ENCODE assay signal across 12 cellular contexts in genomic region chr16:1530883-1531637, GRCh38. TPM values are rescaled to one million over a fixed set of nuclear protein-coding genes. Genes with fewer than 3 reads are reported as not detected.
DNase-seq lines count a peak whose midpoint lies in the region; ATAC-seq, FAIRE-seq and TF ChIP-seq lines count a peak whose summit lies in the region.
"Had no signal": no experiment of that assay in that cellular context is flagged by ENCODE, and none has a peak within 500 bp of the region (broad histone marks: within the 10 kb centered on the region; RNA-seq: fewer than 3 reads in every experiment).

No MANE protein-coding gene starts in this region.

- H3K27ac Mint-ChIP-seq in natural killer cell treated with Interleukin-12 subunit alpha and Interleukin-12 subunit beta and Interleukin-15 and Interleukin-18, amount 100 ng/mL, for 72 hours: no peak overlapping the region
- H3K27ac Mint-ChIP-seq: activated T-cell treated with anti-CD3 and anti-CD28 coated beads, Interleukin-2, amount 50 U/mL, for 72 hours had no signal

- H3K27me3 Mint-ChIP-seq in natural killer cell treated with Interleukin-12 subunit alpha and Interleukin-12 subunit beta and Interleukin-15 and Interleukin-18, amount 100 ng/mL, for 72 hours: no peaks in the 10 kb centered on the region

- H3K27me3 ChIP-seq in tibial nerve: no peaks in the 10 kb centered on the region

- FAIRE-seq in HTR-8/SVneo (lab: Jason Lieb, UNC): no peak
- FAIRE-seq: G401.6 had no signal

- peak; percentile 77 for DNase-seq in RPMI7951 (ENCODE audit: low read depth)
- DNase-seq in fibroblast of gingiva (ENCODE audit: low read depth): peak; percentile 94
- DNase-seq in mucosa of gallbladder (ENCODE audit: low spot score): peak; percentile 75
- peak; percentile 52 to 60 for DNase-seq in tibial nerve (ENCODE audit: low spot score in 2 of 2)
- DNase-seq in natural killer cell treated with Interleukin-12 subunit alpha and Interleukin-12 subunit beta and Interleukin-15 and Interleukin-18, amount 100 ng/mL, for 72 hours (ENCODE audit: low spot score): no peak
- DNase-seq in cerebellar nuclear complex (lab: John Stamatoyannopoulos, UW): no peak
- DNase-seq in central memory CD4-positive, alpha-beta T cell: no peak
- no peak for DNase-seq in HTR-8/SVneo (ENCODE audit: insufficient read length, low spot score)
- DNase-seq: activated T-cell treated with anti-CD3 and anti-CD28 coated beads, Interleukin-2, amount 50 U/mL, for 72 hours; endodermal cell had no signal

- peak in 1 of 2 donors; percentile 22 for TF ChIP-seq POLR2A in tibial nerve (IDR thresholded peaks at IDR 0.05)

- TF ChIP-seq CTCF in tibial nerve (IDR thresholded peaks at IDR 0.05): no peak

- no peaks in the 10 kb centered on the region for H3K36me3 Mint-ChIP-seq in natural killer cell treated with Interleukin-12 subunit alpha and Interleukin-12 subunit beta and Interleukin-15 and Interleukin-18, amount 100 ng/mL, for 72 hours

- 55 to 68% methylated on average over 21 to 35 of the region's 35 CpGs for WGBS in tibial nerve, 2 donors

- H3K4me1 Mint-ChIP-seq in natural killer cell treated with Interleukin-12 subunit alpha and Interleukin-12 subunit beta and Interleukin-15 and Interleukin-18, amount 100 ng/mL, for 72 hours (ENCODE audit: low read depth in 2 of 2): peaks cover 11 to 13% of the 10 kb centered on the region in 2 donors
- H3K4me1 Mint-ChIP-seq: endodermal cell had no signal

- H3K4me3 ChIP-seq in tibial nerve: peak overlapping the region in 1 of 4 donors; percentile 6

- H3K36me3 ChIP-seq in tibial nerve: peaks cover 0 to 15% (median 0%) of the 10 kb centered on the region in 3 donors

- no peak for ATAC-seq in natural killer cell treated with Interleukin-12 subunit alpha and Interleukin-12 subunit beta and Interleukin-15 and Interleukin-18, amount 100 ng/mL, for 72 hours
- ATAC-seq: activated T-cell treated with anti-CD3 and anti-CD28 coated beads, Interleukin-2, amount 50 U/mL, for 72 hours had no signal

- TF ChIP-seq EP300 in tibial nerve (IDR thresholded peaks at IDR 0.05): peak in 1 of 2 donors; percentile 48

- H3K9me3 ChIP-seq in tibial nerve: no peaks in the 10 kb centered on the region

- no peak overlapping the region for H3K4me3 Mint-ChIP-seq in natural killer cell treated with Interleukin-12 subunit alpha and Interleukin-12 subunit beta and Interleukin-15 and Interleukin-18, amount 100 ng/mL, for 72 hours
- H3K4me3 Mint-ChIP-seq: activated T-cell treated with anti-CD3 and anti-CD28 coated beads, Interleukin-2, amount 50 U/mL, for 72 hours; endodermal cell had no signal

- H3K4me1 ChIP-seq in tibial nerve: peaks cover 0 to 55% (median 4%) of the 10 kb centered on the region in 4 donors

- peak overlapping the region; percentile 75 to 91 (median 86) for H3K27ac ChIP-seq in tibial nerve

- H3K9me3 Mint-ChIP-seq in natural killer cell treated with Interleukin-12 subunit alpha and Interleukin-12 subunit beta and Interleukin-15 and Interleukin-18, amount 100 ng/mL, for 72 hours: no peaks in the 10 kb centered on the region
- H3K9me3 Mint-ChIP-seq: activated T-cell treated with anti-CD3 and anti-CD28 coated beads, Interleukin-2, amount 50 U/mL, for 72 hours; endodermal cell had no signal

RNA-seq across cellular contexts. Expression of gene TMEM204, which starts 2.4 kb away (rescaled TPM):
- not detected in 2 replicates for total RNA-seq in RPMI7951 (2014; rRNA removed; shearing (Covaris generic))
- total RNA-seq in mucosa of gallbladder: 23.1 TPM
- 10 to 100 TPM; 46.3 to 53.7 (median 48.9) TPM for total RNA-seq in tibial nerve
- 10 to 100 TPM in 1 of 2 donors, 1 to 10 TPM in 1; 2.8 to 10.7 TPM for total RNA-seq in natural killer cell treated with Interleukin-12 subunit alpha and Interleukin-12 subunit beta and Interleukin-15 and Interleukin-18, amount 100 ng/mL, for 72 hours
- total RNA-seq: endodermal cell, M059J had no signal

RNA-seq across cellular contexts. Expression of gene TELO2, which starts 37.9 kb away (rescaled TPM):
- total RNA-seq in RPMI7951 (2014; rRNA removed; shearing (Covaris generic)): 9.0 and 12.8 TPM in 2 replicates
- total RNA-seq in mucosa of gallbladder (49.8 TPM), tibial nerve (10 to 100 TPM; 37.1 to 84.6 (median 45.3) TPM)
- 100 to 1,000 TPM in 1 of 2 donors, 10 to 100 TPM in 1; 55.5 to 156 TPM for total RNA-seq in natural killer cell treated with Interleukin-12 subunit alpha and Interleukin-12 subunit beta and Interleukin-15 and Interleukin-18, amount 100 ng/mL, for 72 hours

RNA-seq across cellular contexts. Expression of gene PTX4, which starts 42.3 kb away (rescaled TPM):
- not detected in 2 replicates for total RNA-seq in RPMI7951 (2014; rRNA removed; shearing (Covaris generic))
- total RNA-seq in mucosa of gallbladder: 0.14 TPM
- total RNA-seq in tibial nerve: not detected
- under 1 TPM in 1 of 2 donors, not detected in 1; 0.39 TPM for total RNA-seq in natural killer cell treated with Interleukin-12 subunit alpha and Interleukin-12 subunit beta and Interleukin-15 and Interleukin-18, amount 100 ng/mL, for 72 hours
- total RNA-seq: activated T-cell treated with anti-CD3 and anti-CD28 coated beads, Interleukin-2, amount 50 U/mL, for 72 hours; endodermal cell; M059J had no signal

RNA-seq across cellular contexts. Expression of gene CLCN7, which starts 56.2 kb away (rescaled TPM):
- total RNA-seq in RPMI7951 (2014; rRNA removed; shearing (Covaris generic)): 33.3 and 38.6 TPM in 2 replicates
- total RNA-seq in mucosa of gallbladder (111 TPM), tibial nerve (100 to 1,000 TPM in 2 of 4 donors, 10 to 100 TPM in 2; 38.7 to 136 (median 73.1) TPM)
- 10 to 100 TPM; 52.2 to 73.5 TPM for total RNA-seq in natural killer cell treated with Interleukin-12 subunit alpha and Interleukin-12 subunit beta and Interleukin-15 and Interleukin-18, amount 100 ng/mL, for 72 hours

Comparison
In these comparisons a context has a peak if more than half of its experiments do, and no peak if none do; other contexts are left out.
1. DNase-seq: peak in RPMI7951 (single experiment), fibroblast of gingiva (single experiment), mucosa of gallbladder (single experiment) and tibial nerve (2 of 2); none in natural killer cell treated with Interleukin-12 subunit alpha and Interleukin-12 subunit beta and Interleukin-15 and Interleukin-18, amount 100 ng/mL, for 72 hours (single experiment), cerebellar nuclear complex (0 of 2), central memory CD4-positive, alpha-beta T cell (single experiment) and HTR-8/SVneo (single experiment).